Comparison of ENCODE assay signal across 9 cellular contexts in genomic region chr11:110091995-110092576, GRCh38. TPM values are rescaled to one million over a fixed set of nuclear protein-coding genes. Genes with fewer than 3 reads are reported as not detected.
A peak's percentile ranks its signal among the peaks of the same experiment; 100 is the strongest.
DNase-seq lines count a peak whose midpoint lies in the region; ATAC-seq, FAIRE-seq and TF ChIP-seq lines count a peak whose summit lies in the region.
"Had no signal": no experiment of that assay in that cellular context is flagged by ENCODE, and none has a peak within 500 bp of the region (broad histone marks: within the 10 kb centered on the region; RNA-seq: fewer than 3 reads in every experiment).

No MANE protein-coding gene starts in this region.

- peak overlapping the region; percentile 86 for H3K4me3 ChIP-seq in OCI-LY3 (ENCODE audit: low read length)
- peak overlapping the region; percentile 59 to 95 (median 84) for H3K4me3 ChIP-seq in H1 (ENCODE audit: extremely low read depth in 1 of 4, insufficient read depth in 2 of 4, low read depth in 3 of 4, low read length in 4 of 4)
- peak overlapping the region; percentile 85 for H3K4me3 ChIP-seq in neural cell (ENCODE audit: low read length)

- TF ChIP-seq RAD21 in H1 (IDR thresholded peaks at IDR 0.05 in 1 of 2, conservative IDR thresholded peaks at IDR 0.05 in 1 of 2; ENCODE audit: low read depth in 2 of 2, low read length in 2 of 2) = no peak
- no peak for TF ChIP-seq RAD21 in neural cell (conservative IDR thresholded peaks at IDR 0.05)

- no peaks in the 10 kb centered on the region for H3K9me2 ChIP-seq in neural cell (ENCODE audit: insufficient read depth, low read length)

- peaks cover 7% of the 10 kb centered on the region; the same call in 1 of the 2 replicates for H3K23me2 ChIP-seq in H1 (ENCODE audit: low read depth, low read length)

- H3K27me3 ChIP-seq in OCI-LY3 (ENCODE audit: low read depth, low read length) (peaks cover 58% of the 10 kb centered on the region), H1 (replicated peaks in 1 of 4; ENCODE audit: control insufficient read depth in 3 of 4, extremely low read depth in 1 of 4, insufficient read depth in 3 of 4, low read length in 3 of 4) (peaks cover 0 to 10% (median 2%) of the 10 kb centered on the region in 4 experiments; a peak in 2 of 7 replicates), neural cell (ENCODE audit: insufficient read depth, low read depth, low read length) (no peaks in the 10 kb centered on the region)

- 21% methylated on average over 17 of the region's 17 CpGs; no CpG with 5 or more reads in 1 of the 2 experiments for WGBS in H1 (ENCODE audit: extremely low coverage in 1 of 2, insufficient coverage in 1 of 2, insufficient read length in 1 of 2, insufficient replicate concordance in 2 of 2, low coverage in 1 of 2, low lambda C conversion rate in 2 of 2, missing lambda C conversion rate in 1 of 2), 2 experiments

- H4K20me1 ChIP-seq in OCI-LY3 (ENCODE audit: insufficient read depth, low read length) (peaks cover 25% of the 10 kb centered on the region; the same call in 1 of the 2 replicates), H1 (replicated peaks in 1 of 2; ENCODE audit: control insufficient read depth in 1 of 2, insufficient read depth in 2 of 2, low read length in 2 of 2) (peaks cover 2 to 3% of the 10 kb centered on the region in 2 experiments), neural cell (ENCODE audit: insufficient read depth) (no peaks in the 10 kb centered on the region)

- no peak overlapping the region for H2AK5ac ChIP-seq in H1 (ENCODE audit: low read depth, low read length)

- H2AFZ ChIP-seq in OCI-LY3 (ENCODE audit: low read depth, low read length) (peak overlapping the region; percentile 27; the same call in 1 of the 2 replicates), H1 (ENCODE audit: low read length) (peak overlapping the region; percentile 97), neural cell (ENCODE audit: low read depth, low read length) (peak overlapping the region; percentile 57)

- H3K9me3 ChIP-seq in OCI-LY3 (ENCODE audit: insufficient read depth, low read length) (no peaks in the 10 kb centered on the region), H1 (ENCODE audit: insufficient read depth in 2 of 2, low read depth in 1 of 2, low read length in 1 of 2) (no peaks in the 10 kb centered on the region), neural cell (ENCODE audit: low read length) (no peaks in the 10 kb centered on the region)

- H2BK15ac ChIP-seq in H1 (ENCODE audit: low read length) = peak overlapping the region; percentile 21; the same call in 1 of the 2 replicates

- no peak for TF ChIP-seq POLR2A in H1 (IDR thresholded peaks at IDR 0.05; ENCODE audit: control extremely low read depth in 1 of 2, low read depth in 2 of 2, low read length in 2 of 2)

- H3K27ac ChIP-seq in OCI-LY3 (ENCODE audit: low read length) (no peak overlapping the region), H1 (ENCODE audit: low read depth, low read length) (0 out of 2 replicates have a peak overlapping the region, but pooled peaks have one; percentile 2), neural cell (ENCODE audit: low read length) (peak overlapping the region; percentile 86)

- no peak for FAIRE-seq in H1 (lab: Jason Lieb, UNC)
- FAIRE-seq: A204.1 had no signal

- peak overlapping the region; percentile 17 for H3K56ac ChIP-seq in H1 (replicated peaks; ENCODE audit: insufficient read length, low read depth, low read length)

- peak overlapping the region; percentile 64; the same call in 1 of the 2 replicates for H3K18ac ChIP-seq in H1 (ENCODE audit: extremely low read depth, low read length)

- peak overlapping the region; percentile 85; the same call in 1 of the 2 replicates for H4K8ac ChIP-seq in H1 (ENCODE audit: extremely low read depth, insufficient read depth, low read length)

- H3K79me2 ChIP-seq in OCI-LY3 (ENCODE audit: low read length) (peaks cover 36% of the 10 kb centered on the region), H1 (ENCODE audit: control insufficient read depth in 1 of 2, insufficient read depth in 2 of 2, low read length in 2 of 2) (peaks cover 0 to 34% of the 10 kb centered on the region in 2 experiments; a peak in 2 of 4 replicates), neural cell (replicated peaks; ENCODE audit: insufficient read depth, low read length) (peaks cover 36% of the 10 kb centered on the region)

- CTCF ChIA-PET in H1 (lab: Charles Lee; ENCODE audit: partially characterized antibody) = interaction anchor here (0.7 to 2.7 kb wide), 7 partner anchors 9 to 1835 kb away, joined by 3 to 9 read pairs (median 4); no protein-coding TSS in a partner anchor

- H3F3A ChIP-seq in neural cell (ENCODE audit: insufficient read depth, low read length, poor library complexity, severe bottlenecking) = peaks cover 5% of the 10 kb centered on the region

- peak overlapping the region; percentile 82 for H3K4me2 ChIP-seq in OCI-LY3 (ENCODE audit: low read length)
- peak overlapping the region; percentile 68 to 93 for H3K4me2 ChIP-seq in H1 (ENCODE audit: insufficient read depth in 1 of 2, low read depth in 2 of 2, low read length in 2 of 2)
- peak overlapping the region; percentile 52 for H3K4me2 ChIP-seq in neural cell (ENCODE audit: low read length)

- no peak overlapping the region for H3K23ac ChIP-seq in H1 (ENCODE audit: insufficient read length)

- POLR2A ChIA-PET in H1 (lab: Charles Lee; ENCODE audit: partially characterized antibody) = interaction anchor here (0.9 to 2.7 kb wide), 5 partner anchors 9 to 131 kb away, joined by 3 to 7 read pairs (median 5); no protein-coding TSS in a partner anchor

- peak overlapping the region; percentile 18 for H4K91ac ChIP-seq in H1 (replicated peaks; ENCODE audit: insufficient read length, low read length)

- no peak overlapping the region for H4K5ac ChIP-seq in H1 (ENCODE audit: insufficient read length, low read depth, low read length)

- H3K36me3 ChIP-seq in OCI-LY3 (replicated peaks; ENCODE audit: low read depth, low read length) (peaks cover 3% of the 10 kb centered on the region), H1 (ENCODE audit: control insufficient read depth in 2 of 4, insufficient read depth in 4 of 4, low read length in 3 of 4) (no peaks in the 10 kb centered on the region), neural cell (ENCODE audit: insufficient read depth, low read length) (no peaks in the 10 kb centered on the region)

- no peak overlapping the region for H2BK20ac ChIP-seq in H1 (ENCODE audit: low read length)

- no peak overlapping the region for H2BK12ac ChIP-seq in H1 (ENCODE audit: low read depth, low read length)

- ATAC-seq in GM18873 (IDR thresholded peaks at IDR 0.05; ENCODE audit: low FRiP score, unreplicated experiment) (no peak), HG03196 (IDR thresholded peaks at IDR 0.05; ENCODE audit: unreplicated experiment) (no peak)

- peak; percentile 40 for DNase-seq in DMS 273 (lab: John Stamatoyannopoulos, UW; ENCODE audit: unreplicated experiment)
- DNase-seq in DMS 273 treated with DMSO at 0.1 percent for 48 hours (lab: John Stamatoyannopoulos, UW) = no peak
- DNase-seq in H1 (ENCODE audit: low read depth in 1 of 2, low spot score in 2 of 2) = no peak
- DNase-seq in RPMI8226 = no peak

- 0 out of 2 replicates have a peak, but pooled peaks have one; percentile 2 for TF ChIP-seq CTCF in OCI-LY3 (IDR thresholded peaks at IDR 0.05; ENCODE audit: low read depth, low read length)
- TF ChIP-seq CTCF in H1 (IDR thresholded peaks at IDR 0.05; ENCODE audit: control extremely low read depth in 1 of 3, insufficient read depth in 1 of 3, low read depth in 1 of 3, low read length in 3 of 3) = no peak
- no peak for TF ChIP-seq CTCF in neural cell (IDR thresholded peaks at IDR 0.05; ENCODE audit: poor library complexity, severe bottlenecking)

- no peak overlapping the region for H3K14ac ChIP-seq in H1 (ENCODE audit: insufficient read length)

- H3K4me1 ChIP-seq in OCI-LY3 (ENCODE audit: low read length) = peaks cover 63% of the 10 kb centered on the region
- H3K4me1 ChIP-seq in H1 (replicated peaks in 1 of 4; ENCODE audit: control insufficient read depth in 3 of 4, insufficient read depth in 4 of 4, low read length in 3 of 4) = peaks cover 0 to 7% (median 2%) of the 10 kb centered on the region in 4 experiments; a peak in 4 of 7 replicates

- TF ChIP-seq EP300 in H1 (IDR thresholded peaks at IDR 0.05; ENCODE audit: borderline replicate concordance in 1 of 2, low read depth in 2 of 2, low read length in 2 of 2) (no peak), neural cell (conservative IDR thresholded peaks at IDR 0.05; ENCODE audit: poor library complexity, severe bottlenecking) (no peak)

- H3K4ac ChIP-seq in H1 (replicated peaks; ENCODE audit: insufficient read length, low read depth, low read length) = no peak overlapping the region

- no peak overlapping the region for H2BK120ac ChIP-seq in H1 (replicated peaks; ENCODE audit: low read depth, low read length)

- no peak overlapping the region for H2BK5ac ChIP-seq in H1 (ENCODE audit: low read depth, low read length)

- no peaks in the 10 kb centered on the region for H3K79me1 ChIP-seq in H1 (ENCODE audit: low read depth, low read length)

- H3K9ac ChIP-seq in OCI-LY3 (ENCODE audit: low read length) (peak overlapping the region; percentile 48; the same call in 1 of the 2 replicates), H1 (replicated peaks in 1 of 4; ENCODE audit: extremely low read depth in 1 of 4, low read depth in 3 of 4, low read length in 3 of 4) (peak overlapping the region; percentile 13 to 80 (median 34)), neural cell (ENCODE audit: low read length) (peak overlapping the region; percentile 89)

TF ChIP-seq in H1, 55 proteins besides CTCF, POLR2A, EP300 and RAD21 (continues in another document):
- TF ChIP-seq PHF8 (conservative IDR thresholded peaks at IDR 0.05; ENCODE audit: low read depth, low read length) (no peak), SP1 (IDR thresholded peaks at IDR 0.05; ENCODE audit: low read depth, low read length) (no peak), SAP30 (IDR thresholded peaks at IDR 0.05; ENCODE audit: insufficient read depth, insufficient replicate concordance, low read length) (no peak), CREB1 (IDR thresholded peaks at IDR 0.05) (no peak)

TF ChIP-seq in neural cell, 6 proteins besides CTCF, POLR2A, EP300 and RAD21:
- TF ChIP-seq POLR2AphosphoS5 (IDR thresholded peaks at IDR 0.05) = no peak
- TF ChIP-seq SMC3 (conservative IDR thresholded peaks at IDR 0.05; ENCODE audit: poor library complexity) = no peak

RNA-seq across cellular contexts. Expression of gene ZC3H12C, which starts 1.1 kb away (rescaled TPM):
- total RNA-seq in H1 (2021; fragmentation: NEBNext Ultra II Directional; extraction: Animal tissue kit (Norgen Biotek cat#: 25700)) = 2.7 and 2.9 TPM in 2 replicates
- 2.0 TPM in 2 replicates for polyA plus RNA-seq in H1 (2011; rRNA removed)
- 1.3 TPM for polyA plus RNA-seq in H1 (2011; cell fraction: cytosol; rRNA removed)
- 5.1 TPM for polyA plus RNA-seq in H1 (2011; cell fraction: nucleus; rRNA removed)
- 1.6 to 2.9 TPM (median 2.4 TPM) in 4 replicates for polyA plus RNA-seq in H1 (2012, experiment 1 of 2)
- polyA plus RNA-seq in H1 (2012, experiment 2 of 2) = 0.16 TPM
- polyA plus RNA-seq in H1 (2013, experiment 1 of 2) = 0.81 TPM
- polyA plus RNA-seq in H1 (2013, experiment 2 of 2) = 0.63 TPM
- 6.3 and 12.1 TPM in 2 replicates for polyA minus RNA-seq in H1 (2011; rRNA and poly(A)+ RNA removed)
- polyA minus RNA-seq in H1 (2011; cell fraction: cytosol; rRNA and poly(A)+ RNA removed) = 1.6 TPM
- polyA minus RNA-seq in H1 (2011; cell fraction: nucleus; rRNA and poly(A)+ RNA removed) = 11.6 TPM
- polyA plus RNA-seq in neural cell = 15.1 and 16.6 TPM in 2 replicates
- 65.5 and 69.8 TPM in 2 replicates for polyA minus RNA-seq in neural cell

Comparison
In these comparisons a context has a peak if more than half of its experiments do, and no peak if none do; other contexts are left out.
1. H2AFZ ChIP-seq: peak in every context shown above with its lines; median percentile 97 in H1; 57 in neural cell; 27 in OCI-LY3.
2. H3K9ac ChIP-seq: peak in every context shown above with its lines; median percentile 89 in neural cell; 48 in OCI-LY3; 34 in H1.